ENCODE assay signal across 22 cellular contexts in genomic region chr11:107172996-107173395, GRCh38.
"Had no signal": no experiment of that assay in that cellular context is flagged by ENCODE, and none has a peak within 500 bp of the region (broad histone marks: within the 10 kb centered on the region; RNA-seq: fewer than 3 reads in every experiment).

No MANE protein-coding gene starts in this region.

- DNase-seq: colonic mucosa; effector memory CD4-positive, alpha-beta T cell; gastrocnemius medialis; head of caudate nucleus; left ventricle myocardium superior; mesenchymal stem cell; mucosa of descending colon; naive B cell; nucleus accumbens; ovary; posterior cingulate gyrus; psoas muscle; right cardiac atrium; sigmoid colon; stimulated activated CD4-positive, alpha-beta T cell treated with anti-CD3 and anti-CD28 coated beads, Interleukin-2, amount 100 ng/mL, for 24 hours; stimulated activated CD4-positive, alpha-beta T cell treated with anti-CD3 and anti-CD28 coated beads, Interleukin-4, amount 100 ng/mL, for 24 hours; stimulated activated naive CD4-positive, alpha-beta T cell treated with Interleukin-2 at 50 U/mL for 16 hours; stomach; thyroid gland had no signal

- H3K36me3 ChIP-seq: colonic mucosa, gastrocnemius medialis, ovary, sigmoid colon, stomach, thyroid gland had no signal

- H3K4me1 ChIP-seq: colonic mucosa, gastrocnemius medialis, psoas muscle, sigmoid colon, stomach, thyroid gland had no signal

- H3K27me3 ChIP-seq: colonic mucosa, gastrocnemius medialis, ovary, sigmoid colon, stomach, thyroid gland had no signal

- H3K4me3 ChIP-seq: colonic mucosa, gastrocnemius medialis, lung, mucosa of descending colon, ovary, psoas muscle, sigmoid colon, stomach, thyroid gland had no signal

- H3K27ac ChIP-seq: colonic mucosa, gastrocnemius medialis, ovary, psoas muscle, sigmoid colon, stomach, thyroid gland had no signal

- H3K9me3 ChIP-seq: colonic mucosa, gastrocnemius medialis, ovary, psoas muscle, sigmoid colon, thyroid gland had no signal

- ATAC-seq: gastrocnemius medialis; left ventricle myocardium superior; mucosa of descending colon; natural killer cell treated with Interleukin-12 subunit alpha and Interleukin-12 subunit beta and Interleukin-15 and Interleukin-18, amount 100 ng/mL, for 72 hours; psoas muscle; right cardiac atrium; stimulated activated effector memory CD8-positive, alpha-beta T cell treated with anti-CD3 and anti-CD28 coated beads, Interleukin-12 subunit alpha, Interleukin-12 subunit beta, amount 100 ng/mL, for 72 hours had no signal
